8 cellular contexts compared by ENCODE assay signal in genomic region chr5:168579987-168580508, GRCh38. TPM values are rescaled to one million over a fixed set of nuclear protein-coding genes. Genes with fewer than 3 reads are reported as not detected.
A peak's percentile ranks its signal among the peaks of the same experiment; 100 is the strongest.
DNase-seq lines count a peak whose midpoint lies in the region; ATAC-seq and TF ChIP-seq lines count a peak whose summit lies in the region.

No MANE protein-coding gene starts in this region.

- 0 out of 2 replicates have a peak, but pooled peaks cover 5% of the 10 kb centered on the region for H3F3A ChIP-seq in GM23248 (ENCODE audit: insufficient read depth)

- peak overlapping the region; percentile 99 for H2AFZ ChIP-seq in GM23248

- peak overlapping the region; percentile 84 for H3K4me2 ChIP-seq in GM23248 (ENCODE audit: unreplicated experiment)

- H3K79me2 ChIP-seq in GM23248 (ENCODE audit: insufficient read depth), result peaks cover 40% of the 10 kb centered on the region

- no peak for TF ChIP-seq EP300 in esophagus muscularis mucosa (IDR thresholded peaks at IDR 0.05)
- TF ChIP-seq EP300 in sigmoid colon (IDR thresholded peaks at IDR 0.05), result no peak

- H3K27me3 ChIP-seq in GM23248 (replicated peaks; ENCODE audit: insufficient read depth), result no peaks in the 10 kb centered on the region
- H3K27me3 ChIP-seq in esophagus muscularis mucosa, result no peaks in the 10 kb centered on the region
- no peaks in the 10 kb centered on the region for H3K27me3 ChIP-seq in sigmoid colon

- TF ChIP-seq POLR2A in esophagus muscularis mucosa (IDR thresholded peaks at IDR 0.05; ENCODE audit: low read depth) (peak; percentile 23), sigmoid colon (IDR thresholded peaks at IDR 0.05) (no peak)

- peak overlapping the region; percentile 87 for H3K9ac ChIP-seq in GM23248

- TF ChIP-seq CTCF in esophagus muscularis mucosa (IDR thresholded peaks at IDR 0.05), result no peak
- no peak for TF ChIP-seq CTCF in sigmoid colon (IDR thresholded peaks at IDR 0.05)

- peaks cover 13% of the 10 kb centered on the region; the same call in 1 of the 2 replicates for H3K4me1 ChIP-seq in GM23248 (ENCODE audit: insufficient read depth)
- peaks cover 24 to 40% (median 30%) of the 10 kb centered on the region in 4 donors for H3K4me1 ChIP-seq in esophagus muscularis mucosa
- H3K4me1 ChIP-seq in sigmoid colon, result peaks cover 0 to 40% (median 15%) of the 10 kb centered on the region in 4 donors

- 9 to 16% methylated on average over 9 of the region's 9 CpGs for WGBS in GM23248 (ENCODE audit: low coverage in 1 of 2, low lambda C conversion rate in 2 of 2, missing lambda C conversion rate in 2 of 2), 2 experiments
- WGBS in esophagus muscularis mucosa, result 19% methylated on average over 9 of the region's 9 CpGs
- WGBS in sigmoid colon, 2 donors, result 18 to 28% methylated on average over 9 of the region's 9 CpGs

- H4K20me1 ChIP-seq in GM23248 (ENCODE audit: insufficient read depth), result peaks cover 10% of the 10 kb centered on the region; the same call in 1 of the 2 replicates

- no peaks in the 10 kb centered on the region for H3K9me2 ChIP-seq in GM23248 (ENCODE audit: insufficient read depth)

- DNase-seq in GM23248 (peak; percentile 24), RKO (ENCODE audit: low spot score) (peak; percentile 16), esophagus muscularis mucosa (ENCODE audit: extremely low spot score) (no peak), sigmoid colon (no peak), activated gamma-delta T cell treated with Interleukin-2 at 50 U/mL for 16 hours (no peak)

- H3K27ac ChIP-seq in GM23248 (peak overlapping the region; percentile 79), esophagus muscularis mucosa (replicated peaks in 1 of 4) (peak overlapping the region; percentile 96 to 98 (median 97)), sigmoid colon (peak overlapping the region; percentile 95 to 99 (median 97))

- intact Hi-C loops in esophagus muscularis mucosa (cut with DNase I) (loop anchor here (5.0 kb wide), 1 partner anchor 93 kb away; the partner anchor contains the start of gene RARS1), sigmoid colon (cut with DNase I) (loop anchor here (2.0 to 5.0 kb wide), 2 partner anchors 93 to 1002 kb away; partner anchors contain the start of genes RARS1 and SPDL1)

- in situ Hi-C loops in GM23248 (cut with MboI), result no loop called here

- H3K36me3 ChIP-seq in GM23248 (ENCODE audit: low read depth) (no peaks in the 10 kb centered on the region), esophagus muscularis mucosa (no peaks in the 10 kb centered on the region), sigmoid colon (no peaks in the 10 kb centered on the region)

- H3K9me3 ChIP-seq in GM23248 (ENCODE audit: low read depth) (no peaks in the 10 kb centered on the region), esophagus muscularis mucosa (no peaks in the 10 kb centered on the region), sigmoid colon (no peaks in the 10 kb centered on the region)

- ATAC-seq in GM18520 (IDR thresholded peaks at IDR 0.05; ENCODE audit: unreplicated experiment) (no peak), HG03159 (IDR thresholded peaks at IDR 0.05; ENCODE audit: unreplicated experiment) (no peak), GM18861 (IDR thresholded peaks at IDR 0.05; ENCODE audit: unreplicated experiment) (no peak)

- H3K4me3 ChIP-seq in GM23248, result peak overlapping the region; percentile 95
- H3K4me3 ChIP-seq in esophagus muscularis mucosa, result peak overlapping the region; percentile 91 to 98 (median 94)
- peak overlapping the region; percentile 74 to 94 (median 89) for H3K4me3 ChIP-seq in sigmoid colon

RNA-seq across cellular contexts. Expression of gene PANK3, which starts 0.9 kb away (rescaled TPM):
- 24.2 TPM in 2 replicates for total RNA-seq in GM23248 (2014; rRNA removed; shearing (Covaris generic))
- polyA plus RNA-seq in GM23248 (2016; fragmentation: Nextera tagmentation; extraction: Ambion mirVana) (10.3 and 11.8 TPM in 2 replicates), sigmoid colon (10 to 100 TPM; 17.4 to 40.9 (median 21.4) TPM)
- total RNA-seq in esophagus muscularis mucosa (10 to 100 TPM; 26.0 to 34.5 (median 29.4) TPM), sigmoid colon (10 to 100 TPM; 24.4 to 34.9 (median 30.9) TPM)

RNA-seq across cellular contexts. Expression of gene FBLL1, which starts 50.9 kb away (rescaled TPM):
- total RNA-seq in GM23248 (2014; rRNA removed; shearing (Covaris generic)), result 1.3 TPM in 1 of 2 replicates, not detected in the other
- polyA plus RNA-seq in GM23248 (2016; fragmentation: Nextera tagmentation; extraction: Ambion mirVana) (0.16 TPM in 1 of 2 replicates, not detected in the other), sigmoid colon (under 1 TPM in 2 of 3 donors, not detected in 1; 0.57 to 0.60 TPM)
- total RNA-seq in esophagus muscularis mucosa (under 1 TPM in 2 of 4 donors, not detected in 2; 0.29 to 0.33 TPM), sigmoid colon (1 to 10 TPM in 1 of 4 donors, under 1 TPM in 2, not detected in 1; 0.41 to 2.1 (median 0.83) TPM)

Comparison
In these comparisons a context has a peak if more than half of its experiments do, and no peak if none do; other contexts are left out.
1. DNase-seq: peak in GM23248 (single experiment) and RKO (single experiment); none in esophagus muscularis mucosa (single experiment), sigmoid colon (single experiment) and activated gamma-delta T cell treated with Interleukin-2 at 50 U/mL for 16 hours (single experiment).
2. Peak in every context shown above with its lines, with median percentiles within 50 percentile points of each other: H3K27ac ChIP-seq and H3K4me3 ChIP-seq.